2 cellular contexts compared by ENCODE assay signal in genomic region chr2:37667704-37668103, GRCh38.
A peak's percentile ranks its signal among the peaks of the same experiment; 100 is the strongest.
TF ChIP-seq lines count a peak whose summit lies in the region.

No MANE protein-coding gene starts in this region.

TF ChIP-seq in SK-N-SH, 30 proteins besides CTCF, POLR2A, EP300 and RAD21:
- no peak for TF ChIP-seq REST (IDR thresholded peaks at IDR 0.05; ENCODE audit: low read depth, low read length)
- peak; percentile 36 for TF ChIP-seq RCOR1 (IDR thresholded peaks at IDR 0.05; ENCODE audit: low read length)

TF ChIP-seq in SK-N-SH treated with all-trans-retinoic acid at 6 μM for 48 hours, 23 proteins besides CTCF, POLR2A, EP300 and RAD21 (continued from another document):
- TF ChIP-seq CSRNP3 (CRISPR knock-in tag; IDR thresholded peaks at IDR 0.05): no peak
- no peak for TF ChIP-seq ZC3H10 (CRISPR knock-in tag; IDR thresholded peaks at IDR 0.05)
- TF ChIP-seq ZNF565 (CRISPR knock-in tag; conservative IDR thresholded peaks at IDR 0.05; ENCODE audit: low read depth): no peak
- no peak for TF ChIP-seq ESRRG (CRISPR knock-in tag; IDR thresholded peaks at IDR 0.05)
- no peak for TF ChIP-seq RARB (CRISPR knock-in tag; IDR thresholded peaks at IDR 0.05)
- TF ChIP-seq SNAI2 (CRISPR knock-in tag; IDR thresholded peaks at IDR 0.05): no peak
- TF ChIP-seq TOX (CRISPR knock-in tag; IDR thresholded peaks at IDR 0.05; ENCODE audit: borderline replicate concordance): no peak
- no peak for TF ChIP-seq GLIS3 (CRISPR knock-in tag; IDR thresholded peaks at IDR 0.05)
- TF ChIP-seq ZNF8 (CRISPR knock-in tag; IDR thresholded peaks at IDR 0.05): no peak
TF ChIP-seq in SK-N-SH treated with all-trans-retinoic acid at 6 μM for 48 hours: peak in this region for 0.
